ENCODE assay signal across 9 cellular contexts in the genomic region with DNA sequence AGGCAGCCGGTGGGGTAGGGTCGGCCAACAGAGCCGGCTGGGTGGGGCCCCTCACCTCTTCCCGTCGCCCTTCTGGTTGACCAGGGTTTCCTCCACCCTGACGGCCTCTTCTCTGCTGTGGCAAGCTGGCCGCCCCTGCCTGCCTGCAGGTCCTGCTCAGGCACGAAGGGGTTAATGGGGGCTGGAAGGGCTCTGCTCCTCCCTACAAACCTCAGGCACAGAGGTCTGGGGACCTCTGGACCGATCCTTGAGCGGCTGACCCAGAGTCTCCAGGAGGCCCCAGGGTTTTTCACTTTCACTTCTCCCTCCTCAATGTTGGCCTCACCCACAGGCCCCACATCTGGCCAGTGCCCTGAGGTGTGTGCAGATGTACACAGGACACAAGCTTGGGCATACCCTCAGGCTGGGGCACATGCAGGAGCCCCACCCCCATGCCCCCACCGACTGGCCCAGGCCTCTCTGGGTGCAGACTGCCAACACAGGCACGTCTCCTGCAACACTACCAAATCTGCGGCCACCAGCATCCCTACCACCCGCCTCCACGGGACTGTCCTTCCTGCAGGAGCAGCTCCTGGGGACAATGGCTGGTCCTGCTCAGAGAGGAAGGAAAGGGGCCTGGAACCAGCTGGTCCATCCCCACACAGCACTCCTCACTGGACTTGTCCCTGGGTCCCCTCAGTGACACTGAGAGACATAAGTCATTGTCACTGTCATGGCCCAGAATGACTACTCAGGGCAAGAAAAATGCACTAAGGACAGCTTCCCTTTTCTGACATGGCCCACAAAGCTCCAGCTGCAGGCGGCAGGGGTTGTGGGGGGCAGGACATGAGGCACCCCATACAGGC. TPM values are rescaled to one million over a fixed set of nuclear protein-coding genes. Genes with fewer than 3 reads are reported as not detected.
DNase-seq lines count a peak whose midpoint lies in the region; ATAC-seq and TF ChIP-seq lines count a peak whose summit lies in the region.
"Had no signal": no experiment of that assay in that cellular context is flagged by ENCODE, and none has a peak within 500 bp of the region (broad histone marks: within the 10 kb centered on the region; RNA-seq: fewer than 3 reads in every experiment).

No MANE protein-coding gene starts in this region.

- H3K27ac ChIP-seq in PC-3 (ENCODE audit: low read length), result no peak overlapping the region
- H3K27ac ChIP-seq in esophagus squamous epithelium, result no peak overlapping the region
- no peak overlapping the region for H3K27ac ChIP-seq in stomach
- H3K27ac ChIP-seq in prostate gland, result no peak overlapping the region

- TF ChIP-seq EP300 in stomach (IDR thresholded peaks at IDR 0.05), result no peak

- no peaks in the 10 kb centered on the region for H3F3A ChIP-seq in PC-3 (ENCODE audit: low read length, unreplicated experiment)

- 23 to 60% methylated on average over 2 to 4 of the region's 16 CpGs for WGBS in esophagus squamous epithelium, 2 donors
- WGBS in stomach, 5 donors, result 24 to 38% (median 31%) methylated on average over 6 to 16 of the region's 16 CpGs
- WGBS in prostate gland, result 54% methylated on average over 15 of the region's 16 CpGs

- H3K79me2 ChIP-seq in PC-3 (ENCODE audit: low read length), result peaks cover 14% of the 10 kb centered on the region

- H3K36me3 ChIP-seq in PC-3 (ENCODE audit: low read depth, low read length), result no peaks in the 10 kb centered on the region
- H3K36me3 ChIP-seq in esophagus squamous epithelium, result no peaks in the 10 kb centered on the region
- no peaks in the 10 kb centered on the region for H3K36me3 ChIP-seq in stomach
- H3K36me3 ChIP-seq in prostate gland, result no peaks in the 10 kb centered on the region

- no peak for ATAC-seq in PC-3

- TF ChIP-seq POLR2A in esophagus squamous epithelium (IDR thresholded peaks at IDR 0.05) (no peak), stomach (IDR thresholded peaks at IDR 0.05) (no peak), prostate gland (IDR thresholded peaks at IDR 0.05) (no peak)

- peaks cover 18% of the 10 kb centered on the region for H3K4me1 Mint-ChIP-seq in T-helper 1 cell treated with Interleukin-12 subunit alpha and Interleukin-12 subunit beta and Interleukin-4 antibody, amounts not matched to agents 30 μg/mL and 1 μg/mL, for 36 hours (ENCODE audit: low read depth)

- H4K20me1 ChIP-seq in PC-3 (ENCODE audit: low read length), result no peaks in the 10 kb centered on the region

- no peak overlapping the region for H3K9ac ChIP-seq in PC-3 (ENCODE audit: low read length)

- H3K9me3 ChIP-seq in PC-3 (ENCODE audit: low read length) (no peaks in the 10 kb centered on the region), esophagus squamous epithelium (no peaks in the 10 kb centered on the region), stomach (no peaks in the 10 kb centered on the region), prostate gland (no peaks in the 10 kb centered on the region)

- peaks cover 65% of the 10 kb centered on the region for H3K27me3 Mint-ChIP-seq in T-helper 1 cell treated with Interleukin-12 subunit alpha and Interleukin-12 subunit beta and Interleukin-4 antibody, amounts not matched to agents 30 μg/mL and 1 μg/mL, for 36 hours (ENCODE audit: low read depth)

- peaks cover under 1% of the 10 kb centered on the region; the same call in 1 of the 2 replicates for H3K4me1 ChIP-seq in PC-3 (ENCODE audit: insufficient read depth, low read length)
- H3K4me1 ChIP-seq in esophagus squamous epithelium, result peaks cover 28 to 57% (median 46%) of the 10 kb centered on the region in 3 donors
- peaks cover 34 to 62% (median 52%) of the 10 kb centered on the region in 4 donors for H3K4me1 ChIP-seq in stomach
- peaks cover 5% of the 10 kb centered on the region for H3K4me1 ChIP-seq in prostate gland (replicated peaks)

- intact Hi-C loops in PC-3 (cut with micrococcal nuclease) (no loop called here), esophagus squamous epithelium (cut with DNase I) (no loop called here), stomach (cut with DNase I; ENCODE audit: low total_unique reads) (no loop called here), prostate gland (cut with DNase I) (no loop called here)

- CTCF ChIA-PET in PC-3 (lab: Charles Lee), result interaction anchor here (0.5 to 1.0 kb wide), 2 partner anchors 27 to 149 kb away, joined by 3 to 6 read pairs; no protein-coding TSS in a partner anchor

- no peak for TF ChIP-seq CTCF in PC-3 (conservative IDR thresholded peaks at IDR 0.05; ENCODE audit: low read depth, low read length)
- TF ChIP-seq CTCF in esophagus squamous epithelium (IDR thresholded peaks at IDR 0.05), result no peak
- no peak for TF ChIP-seq CTCF in stomach (IDR thresholded peaks at IDR 0.05)
- no peak for TF ChIP-seq CTCF in prostate gland (IDR thresholded peaks at IDR 0.05)

- H3K36me3 Mint-ChIP-seq in T-helper 1 cell treated with Interleukin-12 subunit alpha and Interleukin-12 subunit beta and Interleukin-4 antibody, amounts not matched to agents 30 μg/mL and 1 μg/mL, for 36 hours (ENCODE audit: low read depth), result peaks cover 8% of the 10 kb centered on the region

- peak overlapping the region; percentile 50; the same call in 1 of the 2 replicates for H3K4me3 ChIP-seq in PC-3 (ENCODE audit: low read length)
- peak overlapping the region in 3 of 4 donors; percentile 11 to 62 (median 41) for H3K4me3 ChIP-seq in esophagus squamous epithelium
- H3K4me3 ChIP-seq in stomach, result peak overlapping the region; percentile 25 to 53 (median 38)
- H3K4me3 ChIP-seq in prostate gland, result peak overlapping the region in 1 of 2 donors; percentile 18

- H3K9me3 Mint-ChIP-seq in T-helper 1 cell treated with Interleukin-12 subunit alpha and Interleukin-12 subunit beta and Interleukin-4 antibody, amounts not matched to agents 30 μg/mL and 1 μg/mL, for 36 hours, result no peaks in the 10 kb centered on the region

- H3K27me3 ChIP-seq in PC-3 (ENCODE audit: low read length) (no peaks in the 10 kb centered on the region), esophagus squamous epithelium (peaks cover 6 to 99% (median 29%) of the 10 kb centered on the region in 4 donors), stomach (peaks cover 37 to 95% (median 84%) of the 10 kb centered on the region in 3 donors), prostate gland (replicated peaks; ENCODE audit: insufficient read depth) (peaks cover 19% of the 10 kb centered on the region)

- POLR2A ChIA-PET in PC-3 (lab: Charles Lee; ENCODE audit: unreplicated experiment), result no interaction called here

- DNase-seq in T-helper 1 cell (no peak), PC-3 (no peak), esophagus squamous epithelium (lab: John Stamatoyannopoulos, UW) (no peak), stomach (no peak), prostate gland (ENCODE audit: low spot score) (no peak), epidermal melanocyte (ENCODE audit: insufficient read length, low spot score) (no peak), globus pallidus (ENCODE audit: low spot score) (no peak)
- DNase-seq: substantia nigra had no signal

- peak overlapping the region; percentile 15 for H3K27ac Mint-ChIP-seq in T-helper 1 cell treated with Interleukin-12 subunit alpha and Interleukin-12 subunit beta and Interleukin-4 antibody, amounts not matched to agents 30 μg/mL and 1 μg/mL, for 36 hours

- no TSS peak for BruUV-seq in PC-3 (replicated peaks; lab: Mats Ljungman, UMichigan)

- H2AFZ ChIP-seq in PC-3 (ENCODE audit: low read length), result no peak overlapping the region

- peak overlapping the region; percentile 62 for H3K4me2 ChIP-seq in PC-3 (ENCODE audit: low read length)

- H3K9me2 ChIP-seq in PC-3 (replicated peaks; ENCODE audit: low read length), result no peaks in the 10 kb centered on the region

- H3K4me3 Mint-ChIP-seq in T-helper 1 cell treated with Interleukin-12 subunit alpha and Interleukin-12 subunit beta and Interleukin-4 antibody, amounts not matched to agents 30 μg/mL and 1 μg/mL, for 36 hours, result peak overlapping the region; percentile 50

RNA-seq across cellular contexts. Expression of a gene that starts 3.2 kb away (rescaled TPM):
- 15.9 and 18.6 TPM in 2 replicates for total RNA-seq in PC-3 (2014; rRNA removed)
- total RNA-seq in esophagus squamous epithelium, result 1 to 10 TPM in 1 of 4 donors, under 1 TPM in 3; 0.18 to 4.4 (median 0.26) TPM
- under 1 TPM in 2 of 5 donors, not detected in 3; 0.43 to 0.73 TPM for total RNA-seq in stomach
- polyA plus RNA-seq in stomach, result 1 to 10 TPM in 1 of 3 donors, under 1 TPM in 1, not detected in 1; 0.62 to 1.1 TPM
- total RNA-seq in prostate gland, result 10 to 100 TPM; 11.0 to 20.2 TPM

RNA-seq across cellular contexts. Expression of a gene that starts 34.0 kb away (rescaled TPM):
- 0.80 and 5.9 TPM in 2 replicates for total RNA-seq in PC-3 (2014; rRNA removed)
- total RNA-seq in esophagus squamous epithelium, result 10 to 100 TPM in 1 of 4 donors, 1 to 10 TPM in 3; 4.8 to 40.0 (median 9.7) TPM
- total RNA-seq in stomach, result 10 to 100 TPM in 1 of 5 donors, 1 to 10 TPM in 2, not detected in 2; 2.4 to 27.8 (median 9.3) TPM
- polyA plus RNA-seq in stomach, result 10 to 100 TPM in 1 of 3 donors, 1 to 10 TPM in 2; 5.5 to 12.4 (median 8.0) TPM
- 10 to 100 TPM in 1 of 2 donors, 1 to 10 TPM in 1; 6.8 to 60.3 TPM for total RNA-seq in prostate gland

RNA-seq across cellular contexts. Expression of a gene that starts 43.1 kb away (rescaled TPM):
- total RNA-seq in PC-3 (2014; rRNA removed), result 26.3 and 27.5 TPM in 2 replicates
- total RNA-seq in esophagus squamous epithelium, result 10 to 100 TPM; 19.8 to 69.7 (median 36.3) TPM
- 10 to 100 TPM in 3 of 5 donors, 1 to 10 TPM in 2; 1.2 to 38.8 (median 13.9) TPM for total RNA-seq in stomach
- 10 to 100 TPM in 2 of 3 donors, 1 to 10 TPM in 1; 8.2 to 16.0 (median 11.1) TPM for polyA plus RNA-seq in stomach
- total RNA-seq in prostate gland, result 10 to 100 TPM; 17.1 to 96.2 TPM
